8 cellular contexts compared by ENCODE assay signal in the genomic region with DNA sequence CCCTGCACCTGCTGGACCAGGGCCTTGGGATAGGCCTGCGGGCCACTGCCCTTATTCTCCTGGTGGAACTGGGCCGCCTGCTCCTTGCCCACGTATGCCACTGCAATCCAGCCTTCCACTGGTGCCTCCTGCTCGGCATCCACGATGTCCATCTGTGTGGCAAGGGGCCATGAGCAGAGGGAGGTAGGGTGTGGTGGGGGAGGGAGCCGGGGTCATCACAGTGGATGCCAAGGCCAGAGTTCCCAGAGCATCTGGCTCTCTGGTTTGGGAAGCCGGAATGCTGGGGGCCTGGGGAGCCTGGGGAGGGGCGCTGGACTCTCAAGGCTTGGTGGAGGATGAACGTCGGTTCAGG. TPM values are rescaled to one million over a fixed set of nuclear protein-coding genes. Genes with fewer than 3 reads are reported as not detected.
DNase-seq lines count a peak whose midpoint lies in the region; ATAC-seq, FAIRE-seq and TF ChIP-seq lines count a peak whose summit lies in the region.

No MANE protein-coding gene starts in this region.

- BruUV-seq in endothelial cell of umbilical vein (replicated peaks; lab: Mats Ljungman, UMichigan) = no TSS peak

- peak overlapping the region; percentile 76 for H3K4me3 Mint-ChIP-seq in CD8-positive, alpha-beta T cell

- H2AFZ ChIP-seq in endothelial cell of umbilical vein (ENCODE audit: low read depth, low read length) = peak overlapping the region; percentile 68
- peak overlapping the region; percentile 72 for H2AFZ ChIP-seq in osteoblast (ENCODE audit: low read length)

- DNase-seq in CD8-positive, alpha-beta T cell = no peak
- DNase-seq in NT2/D1 (ENCODE audit: low read depth, low spot score) (no peak), endothelial cell of umbilical vein (ENCODE audit: low read depth, low spot score) (no peak), osteoblast (ENCODE audit: insufficient read length, low spot score, missing footprints) (no peak), NCI-H345 treated with DMSO at 0.1 percent for 48 hours (lab: John Stamatoyannopoulos, UW; ENCODE audit: unreplicated experiment) (no peak), posterior vena cava (ENCODE audit: low spot score) (no peak), NOMO-1 treated with DMSO at 0.1 percent for 48 hours (lab: John Stamatoyannopoulos, UW; ENCODE audit: unreplicated experiment) (no peak)

- H3K36me3 Mint-ChIP-seq in CD8-positive, alpha-beta T cell = no peaks in the 10 kb centered on the region

- H3K9ac ChIP-seq in NT2/D1 (ENCODE audit: insufficient read length, low read depth) = peak overlapping the region; percentile 72
- peak overlapping the region; percentile 20 for H3K9ac ChIP-seq in endothelial cell of umbilical vein (replicated peaks; ENCODE audit: extremely low read depth, insufficient read depth, low read length)

- TF ChIP-seq CTCF in CD8-positive, alpha-beta T cell (IDR thresholded peaks at IDR 0.05) = no peak
- no peak for TF ChIP-seq CTCF in endothelial cell of umbilical vein (IDR thresholded peaks at IDR 0.05; ENCODE audit: extremely low read depth in 1 of 2, insufficient read depth in 1 of 2, low read depth in 1 of 2, low read length in 2 of 2)
- TF ChIP-seq CTCF in osteoblast (IDR thresholded peaks at IDR 0.05; ENCODE audit: extremely low read depth, low read depth, low read length) = no peak

- no peaks in the 10 kb centered on the region for H3K27me3 Mint-ChIP-seq in CD8-positive, alpha-beta T cell (ENCODE audit: low read depth)

- H3K79me2 ChIP-seq in endothelial cell of umbilical vein (ENCODE audit: control insufficient read depth, insufficient read depth, low read length) = no peaks in the 10 kb centered on the region
- peaks cover 8% of the 10 kb centered on the region for H3K79me2 ChIP-seq in osteoblast (ENCODE audit: insufficient read depth, low read length)

- intact Hi-C loops in CD8-positive, alpha-beta T cell (cut with DNase I, micrococcal nuclease) = no loop called here
- intact Hi-C loops in endothelial cell of umbilical vein (cut with micrococcal nuclease) (loop anchor here (2.0 kb wide), 1 partner anchor 278 kb away; no protein-coding TSS in a partner anchor), posterior vena cava (cut with DNase I) (loop anchor here (2.0 kb wide), 1 partner anchor 124 kb away; no protein-coding TSS in a partner anchor)

- no peak for TF ChIP-seq POLR2A in endothelial cell of umbilical vein (IDR thresholded peaks at IDR 0.05; ENCODE audit: low read depth, low read length)

- H3K4me1 ChIP-seq in CD8-positive, alpha-beta T cell (ENCODE audit: insufficient read depth, low read length) = peaks cover 13% of the 10 kb centered on the region
- peaks cover 14% of the 10 kb centered on the region for H3K4me1 ChIP-seq in NT2/D1 (ENCODE audit: insufficient read depth, insufficient read length)
- H3K4me1 ChIP-seq in endothelial cell of umbilical vein (ENCODE audit: control insufficient read depth, extremely low read depth, insufficient read depth, low read length) = peaks cover 14% of the 10 kb centered on the region
- H3K4me1 ChIP-seq in osteoblast (ENCODE audit: insufficient read depth, low read length) = peaks cover 12% of the 10 kb centered on the region

- H3K27me3 ChIP-seq in CD8-positive, alpha-beta T cell (ENCODE audit: insufficient read depth, low read length) = no peaks in the 10 kb centered on the region
- H3K27me3 ChIP-seq in NT2/D1 (ENCODE audit: insufficient read depth, insufficient read length) (no peaks in the 10 kb centered on the region), endothelial cell of umbilical vein (ENCODE audit: control insufficient read depth in 2 of 2, insufficient read depth in 2 of 2, low read length in 2 of 2) (no peaks in the 10 kb centered on the region), osteoblast (ENCODE audit: insufficient read depth, low read length) (no peaks in the 10 kb centered on the region)

- peak overlapping the region; percentile 33 for H3K4me3 ChIP-seq in CD8-positive, alpha-beta T cell (ENCODE audit: low read depth, low read length)
- H3K4me3 ChIP-seq in NT2/D1 (ENCODE audit: insufficient read length, low read depth) = peak overlapping the region; percentile 50
- H3K4me3 ChIP-seq in endothelial cell of umbilical vein (replicated peaks in 1 of 3; ENCODE audit: insufficient read depth in 1 of 3, low read depth in 1 of 3, low read length in 3 of 3) = peak overlapping the region; percentile 36 to 70 (median 43)
- H3K4me3 ChIP-seq in osteoblast (ENCODE audit: insufficient read depth, low read length) = peak overlapping the region; percentile 79

- peak overlapping the region; percentile 52 for H3K4me2 ChIP-seq in endothelial cell of umbilical vein (ENCODE audit: insufficient read depth, low read length)
- peak overlapping the region; percentile 84 for H3K4me2 ChIP-seq in osteoblast (ENCODE audit: insufficient read depth, low read length)

- peaks cover 21% of the 10 kb centered on the region for H3K4me1 Mint-ChIP-seq in CD8-positive, alpha-beta T cell (ENCODE audit: low read depth)

- H3K9me1 ChIP-seq in endothelial cell of umbilical vein (replicated peaks; ENCODE audit: control insufficient read depth, extremely low read depth, insufficient read depth, low read length) = no peaks in the 10 kb centered on the region

- dilution Hi-C loops in endothelial cell of umbilical vein (cut with MboI; ENCODE audit: extremely low pct_ligation_motif_present, low sequenced_read_pairs) = no loop called here

- H4K20me1 ChIP-seq in endothelial cell of umbilical vein (replicated peaks; ENCODE audit: control insufficient read depth, extremely low read depth, insufficient read depth, low read length) (no peaks in the 10 kb centered on the region), osteoblast (ENCODE audit: insufficient read depth, low read length) (no peaks in the 10 kb centered on the region)

- CTCF ChIA-PET in CD8-positive, alpha-beta T cell (lab: Charles Lee) = interaction anchor here (0.7 to 20.6 kb wide), 15 partner anchors 13 to 289 kb away, joined by 3 to 528 read pairs (median 5); a partner anchor contains a TSS
- CTCF ChIA-PET in endothelial cell of umbilical vein (lab: Charles Lee) = interaction anchor here (0.6 to 3.5 kb wide), 17 partner anchors 11 to 435 kb away, joined by 3 to 133 read pairs (median 8); a partner anchor contains a TSS

- FAIRE-seq in endothelial cell of umbilical vein (lab: Jason Lieb, UNC) = no peak

- POLR2A ChIA-PET in CD8-positive, alpha-beta T cell (lab: Charles Lee) = interaction anchor here (1.0 to 5.7 kb wide), 3 partner anchors 37 to 97 kb away, joined by 3 to 49 read pairs (median 4); a partner anchor contains a TSS
- POLR2A ChIA-PET in endothelial cell of umbilical vein (lab: Charles Lee) = no interaction called here

- H3K9me3 Mint-ChIP-seq in CD8-positive, alpha-beta T cell = no peaks in the 10 kb centered on the region

- no peaks in the 10 kb centered on the region for H3K36me3 ChIP-seq in CD8-positive, alpha-beta T cell (ENCODE audit: insufficient read depth, low read length)
- H3K36me3 ChIP-seq in NT2/D1 (ENCODE audit: insufficient read depth, insufficient read length, low read length) = peaks cover 21% of the 10 kb centered on the region
- peaks cover 0 to 5% of the 10 kb centered on the region in 2 experiments for H3K36me3 ChIP-seq in endothelial cell of umbilical vein (ENCODE audit: control insufficient read depth in 2 of 2, extremely low read depth in 1 of 2, insufficient read depth in 2 of 2, low read length in 2 of 2)
- peaks cover 13% of the 10 kb centered on the region for H3K36me3 ChIP-seq in osteoblast (ENCODE audit: insufficient read depth, low read length)

- no peak for ATAC-seq in CD8-positive, alpha-beta T cell
- ATAC-seq in HG03097 (IDR thresholded peaks at IDR 0.05; ENCODE audit: low FRiP score, unreplicated experiment) = no peak

- no peak overlapping the region for H3K27ac Mint-ChIP-seq in CD8-positive, alpha-beta T cell

- no peak overlapping the region for H3K27ac ChIP-seq in CD8-positive, alpha-beta T cell (ENCODE audit: low read depth, low read length)
- peak overlapping the region; percentile 20 for H3K27ac ChIP-seq in endothelial cell of umbilical vein (ENCODE audit: insufficient read depth, low read depth, low read length)
- H3K27ac ChIP-seq in osteoblast (ENCODE audit: low read depth, low read length) = no peak overlapping the region

- no peaks in the 10 kb centered on the region for H3K9me3 ChIP-seq in CD8-positive, alpha-beta T cell (ENCODE audit: low read length)
- H3K9me3 ChIP-seq in NT2/D1 (ENCODE audit: insufficient read depth, low read length) (no peaks in the 10 kb centered on the region), endothelial cell of umbilical vein (replicated peaks; ENCODE audit: control insufficient read depth, insufficient read depth, low read length) (no peaks in the 10 kb centered on the region), osteoblast (ENCODE audit: low read depth, low read length) (no peaks in the 10 kb centered on the region)

RNA-seq across cellular contexts. Expression of a gene that starts 0.6 kb away (rescaled TPM):
- total RNA-seq in CD8-positive, alpha-beta T cell = 1 to 10 TPM; 7.0 to 7.4 TPM
- total RNA-seq in endothelial cell of umbilical vein (24.4 and 26.9 TPM in 2 replicates), osteoblast (20.6 and 23.6 TPM in 2 replicates), posterior vena cava (10 to 100 TPM in 1 of 2 donors, 1 to 10 TPM in 1; 9.3 to 15.6 TPM)
- polyA plus RNA-seq in endothelial cell of umbilical vein = 16.7 and 21.7 TPM in 2 replicates
- 7.9 and 11.9 TPM in 2 replicates for polyA plus RNA-seq in endothelial cell of umbilical vein (2011; cell fraction: cytosol; rRNA removed)
- 54.6 and 61.2 TPM in 2 replicates for polyA plus RNA-seq in endothelial cell of umbilical vein (2011; cell fraction: nucleus; rRNA removed)
- 14.1 and 23.1 TPM in 2 replicates for polyA plus RNA-seq in endothelial cell of umbilical vein (2012)
- polyA minus RNA-seq in endothelial cell of umbilical vein = 16.5 and 20.9 TPM in 2 replicates
- polyA minus RNA-seq in endothelial cell of umbilical vein (2011; cell fraction: cytosol; rRNA and poly(A)+ RNA removed) = 3.4 TPM
- polyA minus RNA-seq in endothelial cell of umbilical vein (2011; cell fraction: nucleus; rRNA and poly(A)+ RNA removed) = 14.1 and 18.8 TPM in 2 replicates

RNA-seq across cellular contexts. Expression of a gene that starts 10.2 kb away (rescaled TPM):
- total RNA-seq in CD8-positive, alpha-beta T cell = 100 to 1,000 TPM; 239 to 241 TPM
- total RNA-seq in endothelial cell of umbilical vein (22.7 and 28.8 TPM in 2 replicates), osteoblast (16.6 and 19.2 TPM in 2 replicates), posterior vena cava (10 to 100 TPM in 1 of 2 donors, 1 to 10 TPM in 1; 8.0 to 10.9 TPM)
- polyA plus RNA-seq in endothelial cell of umbilical vein = 22.5 and 24.0 TPM in 2 replicates
- 32.7 and 34.4 TPM in 2 replicates for polyA plus RNA-seq in endothelial cell of umbilical vein (2011; cell fraction: cytosol; rRNA removed)
- 45.3 and 46.8 TPM in 2 replicates for polyA plus RNA-seq in endothelial cell of umbilical vein (2011; cell fraction: nucleus; rRNA removed)
- polyA plus RNA-seq in endothelial cell of umbilical vein (2012) = 22.1 and 26.8 TPM in 2 replicates
- 38.3 and 59.6 TPM in 2 replicates for polyA minus RNA-seq in endothelial cell of umbilical vein
- 2.0 TPM for polyA minus RNA-seq in endothelial cell of umbilical vein (2011; cell fraction: cytosol; rRNA and poly(A)+ RNA removed)
- polyA minus RNA-seq in endothelial cell of umbilical vein (2011; cell fraction: nucleus; rRNA and poly(A)+ RNA removed) = 25.6 and 26.1 TPM in 2 replicates

RNA-seq across cellular contexts. Expression of a gene that starts 29.8 kb away (rescaled TPM):
- total RNA-seq in CD8-positive, alpha-beta T cell = 10 to 100 TPM in 1 of 2 experiments, 1 to 10 TPM in 1; 8.7 to 11.7 TPM
- total RNA-seq in endothelial cell of umbilical vein (1.7 and 2.1 TPM in 2 replicates), osteoblast (2.9 TPM in 2 replicates), posterior vena cava (under 1 TPM; 0.76 to 0.88 TPM)
- polyA plus RNA-seq in endothelial cell of umbilical vein = 3.1 and 3.7 TPM in 2 replicates
- polyA plus RNA-seq in endothelial cell of umbilical vein (2011; cell fraction: cytosol; rRNA removed) = 1.7 and 1.9 TPM in 2 replicates
- polyA plus RNA-seq in endothelial cell of umbilical vein (2011; cell fraction: nucleus; rRNA removed) = 2.9 and 4.0 TPM in 2 replicates
- 1.1 and 1.2 TPM in 2 replicates for polyA plus RNA-seq in endothelial cell of umbilical vein (2012)
- polyA minus RNA-seq in endothelial cell of umbilical vein = 1.8 and 2.0 TPM in 2 replicates
- 1.1 TPM for polyA minus RNA-seq in endothelial cell of umbilical vein (2011; cell fraction: cytosol; rRNA and poly(A)+ RNA removed)
- 2.0 and 2.7 TPM in 2 replicates for polyA minus RNA-seq in endothelial cell of umbilical vein (2011; cell fraction: nucleus; rRNA and poly(A)+ RNA removed)

RNA-seq across cellular contexts. Expression of a gene that starts 29.9 kb away (rescaled TPM):
- 100 to 1,000 TPM; 406 to 422 TPM for total RNA-seq in CD8-positive, alpha-beta T cell
- total RNA-seq in endothelial cell of umbilical vein (173 and 187 TPM in 2 replicates), osteoblast (21.7 and 30.6 TPM in 2 replicates), posterior vena cava (100 to 1,000 TPM; 106 to 108 TPM)
- 23.1 and 60.2 TPM in 2 replicates for polyA plus RNA-seq in endothelial cell of umbilical vein
- 55.6 and 76.1 TPM in 2 replicates for polyA plus RNA-seq in endothelial cell of umbilical vein (2011; cell fraction: cytosol; rRNA removed)
- 109 and 122 TPM in 2 replicates for polyA plus RNA-seq in endothelial cell of umbilical vein (2011; cell fraction: nucleus; rRNA removed)
- 69.2 and 83.3 TPM in 2 replicates for polyA plus RNA-seq in endothelial cell of umbilical vein (2012)
- 92.2 and 107 TPM in 2 replicates for polyA minus RNA-seq in endothelial cell of umbilical vein
- 79.8 TPM for polyA minus RNA-seq in endothelial cell of umbilical vein (2011; cell fraction: cytosol; rRNA and poly(A)+ RNA removed)
- polyA minus RNA-seq in endothelial cell of umbilical vein (2011; cell fraction: nucleus; rRNA and poly(A)+ RNA removed) = 95.4 and 95.8 TPM in 2 replicates

RNA-seq across cellular contexts. Expression of a gene that starts 39.0 kb away (rescaled TPM):
- 100 to 1,000 TPM; 109 to 117 TPM for total RNA-seq in CD8-positive, alpha-beta T cell
- total RNA-seq in endothelial cell of umbilical vein = 30.3 and 33.9 TPM in 2 replicates
- 41.9 and 55.4 TPM in 2 replicates for polyA plus RNA-seq in endothelial cell of umbilical vein
- 30.6 and 32.7 TPM in 2 replicates for polyA plus RNA-seq in endothelial cell of umbilical vein (2011; cell fraction: cytosol; rRNA removed)
- polyA plus RNA-seq in endothelial cell of umbilical vein (2011; cell fraction: nucleus; rRNA removed) = 20.6 and 21.5 TPM in 2 replicates
- 19.4 and 24.2 TPM in 2 replicates for polyA plus RNA-seq in endothelial cell of umbilical vein (2012)
- polyA minus RNA-seq in endothelial cell of umbilical vein = 10.8 and 20.8 TPM in 2 replicates
- polyA minus RNA-seq in endothelial cell of umbilical vein (2011; cell fraction: cytosol; rRNA and poly(A)+ RNA removed) = 35.0 TPM
- 18.0 and 18.9 TPM in 2 replicates for polyA minus RNA-seq in endothelial cell of umbilical vein (2011; cell fraction: nucleus; rRNA and poly(A)+ RNA removed)
- 5.3 and 6.9 TPM in 2 replicates for total RNA-seq in osteoblast
- total RNA-seq in posterior vena cava = 1 to 10 TPM; 3.5 to 3.7 TPM

Comparison
In these comparisons a context has a peak if more than half of its experiments do, and no peak if none do; other contexts are left out.
1. intact Hi-C loops: an anchor here in endothelial cell of umbilical vein (2.0 kb wide) and posterior vena cava (2.0 kb wide); none called in CD8-positive, alpha-beta T cell.